Comparison of ENCODE assay signal across 8 cellular contexts in the genomic region with DNA sequence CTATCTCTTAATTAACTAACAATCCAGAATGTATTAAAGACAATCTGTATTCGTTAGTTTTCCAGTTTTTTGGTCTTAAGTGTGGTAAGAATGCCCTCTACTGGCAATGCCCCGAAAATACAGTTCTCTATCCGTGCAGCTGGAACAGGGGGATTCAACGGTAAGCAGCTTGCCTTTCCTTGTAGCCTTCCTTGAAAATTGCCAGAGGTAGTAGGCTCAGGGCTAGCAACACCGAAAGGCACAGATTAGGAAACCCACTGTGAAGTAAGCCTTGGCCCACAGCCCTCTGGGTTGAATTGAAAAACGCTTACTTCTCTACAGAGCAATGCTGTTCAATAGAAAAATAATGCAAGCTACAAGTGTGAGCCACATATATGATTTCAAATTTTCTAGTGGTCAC. TPM values are rescaled to one million over a fixed set of nuclear protein-coding genes. Genes with fewer than 3 reads are reported as not detected.
DNase-seq lines count a peak whose midpoint lies in the region; ATAC-seq lines count a peak whose summit lies in the region.

No MANE protein-coding gene starts in this region.

- H3K9me3 Mint-ChIP-seq in effector memory CD8-positive, alpha-beta T cell = no peaks in the 10 kb centered on the region
- H3K9me3 Mint-ChIP-seq in stimulated activated naive CD8-positive, alpha-beta T cell treated with anti-CD3 and anti-CD28 coated beads, Interleukin-15, amount 100 ng/mL, for 72 hours = no peaks in the 10 kb centered on the region

- DNase-seq in GF-D8 (lab: John Stamatoyannopoulos, UW) = peak; percentile 15
- DNase-seq in NCI-H524 (lab: John Stamatoyannopoulos, UW) = peak; percentile 60 to 80
- peak; percentile 1 to 34 for DNase-seq in activated CD4-positive, alpha-beta T cell treated with anti-CD3 and anti-CD28 coated beads, Interleukin-2, amount 50 U/mL, for 24 hours (ENCODE audit: low read depth in 1 of 2, low spot score in 1 of 2)
- peak; percentile 37 to 59 (median 51) for DNase-seq in effector memory CD8-positive, alpha-beta T cell
- peak; percentile 73 to 77 for DNase-seq in lung microvascular endothelial cell (ENCODE audit: low read depth in 2 of 2)
- DNase-seq in stimulated activated naive CD8-positive, alpha-beta T cell treated with anti-CD3 and anti-CD28 coated beads, Interleukin-15, amount 100 ng/mL, for 72 hours = peak; percentile 30 to 35
- DNase-seq in posterior vena cava (ENCODE audit: low spot score) = no peak

- H3K27me3 Mint-ChIP-seq in effector memory CD8-positive, alpha-beta T cell = peaks cover 9 to 19% of the 10 kb centered on the region in 2 donors
- peaks cover under 1% of the 10 kb centered on the region for H3K27me3 Mint-ChIP-seq in stimulated activated naive CD8-positive, alpha-beta T cell treated with anti-CD3 and anti-CD28 coated beads, Interleukin-15, amount 100 ng/mL, for 72 hours

- H3K27ac Mint-ChIP-seq in effector memory CD8-positive, alpha-beta T cell = no peak overlapping the region
- H3K27ac Mint-ChIP-seq in stimulated activated naive CD8-positive, alpha-beta T cell treated with anti-CD3 and anti-CD28 coated beads, Interleukin-15, amount 100 ng/mL, for 72 hours = no peak overlapping the region

- intact Hi-C loops in posterior vena cava (cut with DNase I) = loop anchor here in 1 of 2 donors (10.0 kb wide), 1 partner anchor 425 kb away; no protein-coding TSS in a partner anchor

- no peaks in the 10 kb centered on the region for H3K36me3 Mint-ChIP-seq in effector memory CD8-positive, alpha-beta T cell (ENCODE audit: insufficient read depth)

- H3K4me1 Mint-ChIP-seq in effector memory CD8-positive, alpha-beta T cell (ENCODE audit: low read depth in 2 of 2) = peaks cover 4 to 5% of the 10 kb centered on the region in 2 donors
- peaks cover 4% of the 10 kb centered on the region for H3K4me1 Mint-ChIP-seq in stimulated activated naive CD8-positive, alpha-beta T cell treated with anti-CD3 and anti-CD28 coated beads, Interleukin-15, amount 100 ng/mL, for 72 hours

- no peak overlapping the region for H3K4me3 Mint-ChIP-seq in effector memory CD8-positive, alpha-beta T cell
- H3K4me3 Mint-ChIP-seq in stimulated activated naive CD8-positive, alpha-beta T cell treated with anti-CD3 and anti-CD28 coated beads, Interleukin-15, amount 100 ng/mL, for 72 hours = no peak overlapping the region

- ATAC-seq in HG02938 (IDR thresholded peaks at IDR 0.05; ENCODE audit: unreplicated experiment) = peak; percentile 56
- ATAC-seq in effector memory CD8-positive, alpha-beta T cell (replicated peaks) = peak; percentile 74
- ATAC-seq in stimulated activated naive CD8-positive, alpha-beta T cell treated with anti-CD3 and anti-CD28 coated beads, Interleukin-15, amount 100 ng/mL, for 72 hours = peak; percentile 48

RNA-seq across cellular contexts. Expression of a gene that starts 17.1 kb away (rescaled TPM):
- total RNA-seq in lung microvascular endothelial cell (34.9 and 50.0 TPM in 2 replicates), posterior vena cava (10 to 100 TPM; 46.2 to 47.3 TPM)

RNA-seq across cellular contexts. Expression of a gene that starts 37.4 kb away (rescaled TPM):
- total RNA-seq in lung microvascular endothelial cell = 0.22 TPM in 1 of 2 replicates, not detected in the other
- not detected for total RNA-seq in posterior vena cava
